Comparison of ENCODE assay signal across 8 cellular contexts in the genomic region with DNA sequence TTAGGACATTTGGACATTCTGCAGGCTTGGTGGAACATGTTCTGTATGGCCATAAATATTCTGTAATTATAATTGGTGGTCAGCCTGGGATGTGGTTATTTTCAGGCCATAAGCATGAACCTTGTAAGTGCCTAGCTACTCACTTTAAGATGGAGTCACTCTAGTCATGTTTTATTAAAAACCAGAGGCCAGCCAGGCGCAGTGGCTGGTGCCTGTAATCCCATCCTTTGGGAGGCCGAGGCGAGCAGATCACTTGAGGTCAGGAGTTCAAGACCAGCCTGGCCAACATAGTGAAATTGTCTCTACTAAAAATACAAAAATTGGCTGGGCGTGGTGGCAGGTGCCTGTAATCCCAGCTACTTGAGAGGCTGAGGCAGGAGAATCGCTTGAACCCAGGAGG. TPM values are rescaled to one million over a fixed set of nuclear protein-coding genes. Genes with fewer than 3 reads are reported as not detected.
A peak's percentile ranks its signal among the peaks of the same experiment; 100 is the strongest.
DNase-seq lines count a peak whose midpoint lies in the region; ATAC-seq and TF ChIP-seq lines count a peak whose summit lies in the region.
"Not testable (repeated sequence)": the region's sequence is repeated elsewhere in the genome, so short reads cannot be mapped to it uniquely, and the experiment has no call there.

No MANE protein-coding gene starts in this region.

- not testable (repeated sequence) for H3K9me2 ChIP-seq in GM23338 (ENCODE audit: insufficient read depth); MM.1S (replicated peaks; ENCODE audit: insufficient read depth, low read length)

- peak overlapping the region; percentile 89; the same call in 1 of the 2 replicates for H3K9ac ChIP-seq in MM.1S (ENCODE audit: low read length)
- peak overlapping the region; percentile 95 for H3K9ac ChIP-seq in mesendoderm (ENCODE audit: low read length)

- H3K36me3 Mint-ChIP-seq in GM23338 (ENCODE audit: low read depth) (peaks cover 38% of the 10 kb centered on the region), progenitor cell of endocrine pancreas (ENCODE audit: insufficient read depth) (peaks cover 11% of the 10 kb centered on the region)
- peaks cover 18% of the 10 kb centered on the region for H3K36me3 Mint-ChIP-seq in T-helper 2 cell treated with Interferon-gamma antibody and Interleukin-4, amounts not matched to agents 5 μg/mL and 100 μg/mL, for 36 hours (ENCODE audit: low read depth)
- H3K36me3 Mint-ChIP-seq in activated naive CD4-positive, alpha-beta T cell treated with anti-CD3 and anti-CD28 coated beads, Interleukin-2, amount 10 ng/mL, durations not matched to agents 7 days and 5 days, result peaks cover 21% of the 10 kb centered on the region

- H3K36me3 ChIP-seq in GM23338 (ENCODE audit: insufficient read depth); MM.1S (replicated peaks; ENCODE audit: insufficient read depth, low read length); mesendoderm (ENCODE audit: control insufficient read depth, insufficient read depth, low read length): not testable (repeated sequence)

- H2BK5ac ChIP-seq in mesendoderm (ENCODE audit: low read length), result not testable (repeated sequence)

- H3K4ac ChIP-seq in mesendoderm (ENCODE audit: low read depth, low read length), result not testable (repeated sequence)

- TF ChIP-seq CTCF in AG09309 (IDR thresholded peaks at IDR 0.05; ENCODE audit: control insufficient read depth, insufficient read depth, low read depth, low read length, missing control alignments); GM23338 (conservative IDR thresholded peaks at IDR 0.05; ENCODE audit: low read depth in 2 of 2); MM.1S (IDR thresholded peaks at IDR 0.05; ENCODE audit: low read length); epithelial cell of esophagus (IDR thresholded peaks at IDR 0.05; ENCODE audit: insufficient read depth, low read depth, low read length, missing control alignments); progenitor cell of endocrine pancreas (IDR thresholded peaks at IDR 0.05; ENCODE audit: unreplicated experiment): not testable (repeated sequence)

- H3K4me2 ChIP-seq in GM23338 (peak overlapping the region; percentile 99), MM.1S (ENCODE audit: low read depth, low read length) (peak overlapping the region; percentile 98)
- not testable (repeated sequence) for H3K4me2 ChIP-seq in mesendoderm (ENCODE audit: low read length)

- not testable (repeated sequence) for H4K8ac ChIP-seq in mesendoderm (ENCODE audit: low read depth, low read length)

- H3K4me1 Mint-ChIP-seq in GM23338 (peaks cover 24% of the 10 kb centered on the region), progenitor cell of endocrine pancreas (ENCODE audit: low read depth) (peaks cover 11% of the 10 kb centered on the region)
- peaks cover 39% of the 10 kb centered on the region for H3K4me1 Mint-ChIP-seq in T-helper 2 cell treated with Interferon-gamma antibody and Interleukin-4, amounts not matched to agents 5 μg/mL and 100 μg/mL, for 36 hours (ENCODE audit: low read depth)
- peaks cover 50% of the 10 kb centered on the region for H3K4me1 Mint-ChIP-seq in activated naive CD4-positive, alpha-beta T cell treated with anti-CD3 and anti-CD28 coated beads, Interleukin-2, amount 10 ng/mL, durations not matched to agents 7 days and 5 days

- peaks cover 15% of the 10 kb centered on the region for H3K79me1 ChIP-seq in mesendoderm (ENCODE audit: low read length)

- H3K27ac Mint-ChIP-seq in GM23338; T-helper 2 cell treated with Interferon-gamma antibody and Interleukin-4, amounts not matched to agents 5 μg/mL and 100 μg/mL, for 36 hours; activated naive CD4-positive, alpha-beta T cell treated with anti-CD3 and anti-CD28 coated beads, Interleukin-2, amount 10 ng/mL, durations not matched to agents 7 days and 5 days; progenitor cell of endocrine pancreas: not testable (repeated sequence)

- no CpG with 5 or more reads among the region's 5 CpGs for WGBS in mesendoderm (ENCODE audit: extremely low coverage, insufficient coverage, low lambda C conversion rate)

- H3K9me3 ChIP-seq in MM.1S (replicated peaks; ENCODE audit: insufficient read depth, low read length), result not testable (repeated sequence)

- H3K4me1 ChIP-seq in GM23338 (ENCODE audit: insufficient read depth), result peaks cover 20% of the 10 kb centered on the region
- not testable (repeated sequence) for H3K4me1 ChIP-seq in MM.1S (ENCODE audit: low read length); mesendoderm (ENCODE audit: control insufficient read depth, low read depth, low read length)

- not testable (repeated sequence) for H3K18ac ChIP-seq in mesendoderm (ENCODE audit: low read length)

- H3K27me3 Mint-ChIP-seq in GM23338 (ENCODE audit: insufficient read depth, low read depth, poor library complexity) (peaks cover 36% of the 10 kb centered on the region), progenitor cell of endocrine pancreas (peaks cover 21% of the 10 kb centered on the region)
- peaks cover 16% of the 10 kb centered on the region for H3K27me3 Mint-ChIP-seq in T-helper 2 cell treated with Interferon-gamma antibody and Interleukin-4, amounts not matched to agents 5 μg/mL and 100 μg/mL, for 36 hours (ENCODE audit: low read depth)
- peaks cover 32% of the 10 kb centered on the region for H3K27me3 Mint-ChIP-seq in activated naive CD4-positive, alpha-beta T cell treated with anti-CD3 and anti-CD28 coated beads, Interleukin-2, amount 10 ng/mL, durations not matched to agents 7 days and 5 days

- not testable (repeated sequence) for H3K27ac ChIP-seq in GM23338 (ENCODE audit: low read depth); MM.1S (ENCODE audit: low read length); mesendoderm (ENCODE audit: low read depth, low read length)

- H3K56ac ChIP-seq in mesendoderm (ENCODE audit: low read length), result not testable (repeated sequence)

- H2AFZ ChIP-seq in GM23338; MM.1S (ENCODE audit: low read length): not testable (repeated sequence)

- not testable (repeated sequence) for DNase-seq in AG09309 (ENCODE audit: low read depth); GM23338 (ENCODE audit: low spot score); MM.1S; T-helper 2 cell treated with Interferon-gamma antibody and Interleukin-4, amounts not matched to agents 5 μg/mL and 100 μg/mL, for 36 hours (ENCODE audit: low spot score); activated naive CD4-positive, alpha-beta T cell treated with anti-CD3 and anti-CD28 coated beads, Interleukin-2, amount 10 ng/mL, durations not matched to agents 7 days and 5 days; epithelial cell of esophagus (ENCODE audit: low read depth); mesendoderm; progenitor cell of endocrine pancreas (ENCODE audit: low spot score, unreplicated experiment)

- H3K4me3 Mint-ChIP-seq in GM23338 (peak overlapping the region; percentile 97), progenitor cell of endocrine pancreas (ENCODE audit: low read depth) (peak overlapping the region; percentile 96)
- H3K4me3 Mint-ChIP-seq in T-helper 2 cell treated with Interferon-gamma antibody and Interleukin-4, amounts not matched to agents 5 μg/mL and 100 μg/mL, for 36 hours, result peak overlapping the region; percentile 91
- H3K4me3 Mint-ChIP-seq in activated naive CD4-positive, alpha-beta T cell treated with anti-CD3 and anti-CD28 coated beads, Interleukin-2, amount 10 ng/mL, durations not matched to agents 7 days and 5 days, result peak overlapping the region; percentile 96

- H2BK15ac ChIP-seq in mesendoderm (replicated peaks; ENCODE audit: low read depth), result not testable (repeated sequence)

- H2AK5ac ChIP-seq in mesendoderm (ENCODE audit: low read length), result not testable (repeated sequence)

- not testable (repeated sequence) for H2BK120ac ChIP-seq in mesendoderm (ENCODE audit: low read depth, low read length)

- not testable (repeated sequence) for ATAC-seq in GM23338

- H4K5ac ChIP-seq in mesendoderm (ENCODE audit: low read length), result not testable (repeated sequence)

- CTCF ChIA-PET in activated naive CD4-positive, alpha-beta T cell treated with anti-CD3 and anti-CD28 coated beads, Interleukin-2, amount 10 ng/mL, durations not matched to agents 7 days and 5 days (lab: Charles Lee), result interaction anchor here (0.9 to 1.2 kb wide), 3 partner anchors 9 to 78 kb away, joined by 3 to 4 read pairs (median 4); no protein-coding TSS in a partner anchor

- H3K9me3 Mint-ChIP-seq in GM23338; T-helper 2 cell treated with Interferon-gamma antibody and Interleukin-4, amounts not matched to agents 5 μg/mL and 100 μg/mL, for 36 hours; activated naive CD4-positive, alpha-beta T cell treated with anti-CD3 and anti-CD28 coated beads, Interleukin-2, amount 10 ng/mL, durations not matched to agents 7 days and 5 days; progenitor cell of endocrine pancreas (ENCODE audit: low read depth): not testable (repeated sequence)

- peaks cover 15% of the 10 kb centered on the region for H3K27me3 ChIP-seq in GM23338 (ENCODE audit: insufficient read depth)
- H3K27me3 ChIP-seq in MM.1S (replicated peaks; ENCODE audit: insufficient read depth, low read length); mesendoderm (ENCODE audit: insufficient read depth, low read length, poor library complexity): not testable (repeated sequence)

- H3K79me2 ChIP-seq in GM23338 (replicated peaks; ENCODE audit: insufficient read depth), result peaks cover 13% of the 10 kb centered on the region
- H3K79me2 ChIP-seq in MM.1S (ENCODE audit: low read length), result peaks cover 28% of the 10 kb centered on the region
- H3K79me2 ChIP-seq in mesendoderm (ENCODE audit: control insufficient read depth, insufficient read depth, low read length), result not testable (repeated sequence)

- peak overlapping the region; percentile 87; the same call in 1 of the 2 replicates for H3K4me3 ChIP-seq in AG09309 (ENCODE audit: control insufficient read depth, low read depth, low read length)
- peak overlapping the region; percentile 88 for H3K4me3 ChIP-seq in GM23338
- peak overlapping the region; percentile 95 for H3K4me3 ChIP-seq in MM.1S (ENCODE audit: low read length)
- peak overlapping the region; percentile 100 for H3K4me3 ChIP-seq in epithelial cell of esophagus (ENCODE audit: low read length)
- not testable (repeated sequence) for H3K4me3 ChIP-seq in mesendoderm (ENCODE audit: low read length)

- H3F3A ChIP-seq in GM23338 (replicated peaks; ENCODE audit: low read depth), result peaks cover 28% of the 10 kb centered on the region; the same call in 1 of the 2 replicates
- not testable (repeated sequence) for H3F3A ChIP-seq in MM.1S (ENCODE audit: insufficient read depth, low read length)

- H3K23ac ChIP-seq in mesendoderm (ENCODE audit: low read length), result not testable (repeated sequence)

- peaks cover 11% of the 10 kb centered on the region; the same call in 1 of the 2 replicates for H4K20me1 ChIP-seq in GM23338 (replicated peaks; ENCODE audit: insufficient read depth)
- H4K20me1 ChIP-seq in MM.1S (ENCODE audit: insufficient read depth, low read length), result not testable (repeated sequence)

RNA-seq across cellular contexts. Expression of gene POLR1G, which starts 1.1 kb away (rescaled TPM):
- 33.0 and 34.1 TPM in 2 replicates for total RNA-seq in GM23338 (2014; rRNA removed; shearing (Covaris generic))
- polyA plus RNA-seq in GM23338 (2016; fragmentation: Nextera tagmentation; extraction: Ambion mirVana), result 85.9 and 91.1 TPM in 2 replicates
- polyA plus RNA-seq in mesendoderm (2013, experiment 1 of 2), result 53.1 TPM
- polyA plus RNA-seq in mesendoderm (2013, experiment 2 of 2), result 52.0 TPM
- 7.4 and 8.9 TPM in 2 replicates for total RNA-seq in progenitor cell of endocrine pancreas

RNA-seq across cellular contexts. Expression of gene PPP1R13L, which starts 2.7 kb away (rescaled TPM):
- total RNA-seq in GM23338 (2014; rRNA removed; shearing (Covaris generic)), result 9.6 and 11.3 TPM in 2 replicates
- 12.9 and 15.5 TPM in 2 replicates for polyA plus RNA-seq in GM23338 (2016; fragmentation: Nextera tagmentation; extraction: Ambion mirVana)
- polyA plus RNA-seq in mesendoderm (2013, experiment 1 of 2), result 40.0 TPM
- polyA plus RNA-seq in mesendoderm (2013, experiment 2 of 2), result 39.1 TPM
- 24.2 and 27.2 TPM in 2 replicates for total RNA-seq in progenitor cell of endocrine pancreas

RNA-seq across cellular contexts. Expression of gene ERCC1, which starts 16.1 kb away (rescaled TPM):
- total RNA-seq in GM23338 (2014; rRNA removed; shearing (Covaris generic)), result 39.0 and 45.9 TPM in 2 replicates
- 52.3 and 56.3 TPM in 2 replicates for polyA plus RNA-seq in GM23338 (2016; fragmentation: Nextera tagmentation; extraction: Ambion mirVana)
- 41.5 TPM for polyA plus RNA-seq in mesendoderm (2013, experiment 1 of 2)
- 39.9 TPM for polyA plus RNA-seq in mesendoderm (2013, experiment 2 of 2)
- total RNA-seq in progenitor cell of endocrine pancreas, result 58.5 and 64.8 TPM in 2 replicates

RNA-seq across cellular contexts. Expression of gene ERCC2, which starts 37.2 kb away (rescaled TPM):
- total RNA-seq in GM23338 (2014; rRNA removed; shearing (Covaris generic)), result 81.1 and 84.7 TPM in 2 replicates
- 33.3 and 39.4 TPM in 2 replicates for polyA plus RNA-seq in GM23338 (2016; fragmentation: Nextera tagmentation; extraction: Ambion mirVana)
- 51.8 TPM for polyA plus RNA-seq in mesendoderm (2013, experiment 1 of 2)
- 56.8 TPM for polyA plus RNA-seq in mesendoderm (2013, experiment 2 of 2)
- total RNA-seq in progenitor cell of endocrine pancreas, result 60.5 and 63.8 TPM in 2 replicates
